Comparison of ENCODE assay signal across 11 cellular contexts in genomic region chr16:88628512-88628974, GRCh38. TPM values are rescaled to one million over a fixed set of nuclear protein-coding genes. Genes with fewer than 3 reads are reported as not detected.
DNase-seq lines count a peak whose midpoint lies in the region; ATAC-seq, FAIRE-seq and TF ChIP-seq lines count a peak whose summit lies in the region.
"Had no signal": no experiment of that assay in that cellular context is flagged by ENCODE, and none has a peak within 500 bp of the region (broad histone marks: within the 10 kb centered on the region; RNA-seq: fewer than 3 reads in every experiment).

No MANE protein-coding gene starts in this region.

- H4K8ac ChIP-seq in mesenchymal stem cell (ENCODE audit: low read length), result no peak overlapping the region

- no peak overlapping the region for H2BK15ac ChIP-seq in mesenchymal stem cell (ENCODE audit: low read depth, poor library complexity, severe bottlenecking)

- H3K4me3 ChIP-seq in brain microvascular endothelial cell (ENCODE audit: low read depth, low read length) (no peak overlapping the region), mesenchymal stem cell (ENCODE audit: insufficient read depth in 1 of 2, low read depth in 1 of 2, low read length in 2 of 2) (no peak overlapping the region), Peyer's patch (no peak overlapping the region)

- H3K79me1 ChIP-seq in mesenchymal stem cell (replicated peaks; ENCODE audit: low read length, poor library complexity, severe bottlenecking), result peaks cover 2% of the 10 kb centered on the region

- TF ChIP-seq POLR2A in Peyer's patch (IDR thresholded peaks at IDR 0.05) (no peak), GM12892 (IDR thresholded peaks at IDR 0.05; ENCODE audit: low read depth, low read length) (no peak)

- in situ Hi-C loops in brain microvascular endothelial cell (cut with HindIII; ENCODE audit: low pct_ligation_motif_present, low sequenced_read_pairs), result no loop called here

- H3K4me2 ChIP-seq in mesenchymal stem cell (ENCODE audit: low read length, poor library complexity, severe bottlenecking), result no peak overlapping the region

- no peak overlapping the region for H3K9ac ChIP-seq in mesenchymal stem cell (ENCODE audit: low read length)

- H3K27ac ChIP-seq in brain microvascular endothelial cell (no peak overlapping the region), mesenchymal stem cell (ENCODE audit: low read length, poor library complexity, severe bottlenecking) (no peak overlapping the region), Peyer's patch (no peak overlapping the region)

- H2AK5ac ChIP-seq in mesenchymal stem cell (ENCODE audit: low read length, severe bottlenecking), result no peak overlapping the region

- 70% methylated on average over 12 of the region's 12 CpGs for WGBS in mesenchymal stem cell

- no peak overlapping the region for H2BK5ac ChIP-seq in mesenchymal stem cell (ENCODE audit: low read depth, low read length, poor library complexity, severe bottlenecking)

- no peak overlapping the region for H3K4ac ChIP-seq in mesenchymal stem cell (ENCODE audit: low read depth in 1 of 2, low read length in 2 of 2)

- H3K36me3 ChIP-seq in brain microvascular endothelial cell (replicated peaks), result peaks cover 66% of the 10 kb centered on the region
- H3K36me3 ChIP-seq in mesenchymal stem cell (ENCODE audit: control insufficient read depth in 1 of 2, insufficient read depth in 2 of 2, low read depth in 1 of 2, low read length in 2 of 2), result peaks cover 72 to 82% of the 10 kb centered on the region in 2 experiments
- H3K36me3 ChIP-seq in Peyer's patch, result peaks cover 0 to 90% (median 0%) of the 10 kb centered on the region in 3 donors

- H2AFZ ChIP-seq in mesenchymal stem cell (ENCODE audit: low read depth, low read length), result no peak overlapping the region

- no peak for FAIRE-seq in GM12892 (lab: Jason Lieb, UNC)
- FAIRE-seq: islet of Langerhans had no signal

- H2BK12ac ChIP-seq in mesenchymal stem cell (ENCODE audit: low read length in 2 of 2), result no peak overlapping the region

- no peak overlapping the region for H3K18ac ChIP-seq in mesenchymal stem cell (ENCODE audit: low read depth in 1 of 2, low read length in 2 of 2)

- ATAC-seq in esophagus mucosa (no peak), HG02642 (IDR thresholded peaks at IDR 0.05; ENCODE audit: poor library complexity, unreplicated experiment) (no peak)

- H3K4me1 ChIP-seq in mesenchymal stem cell (ENCODE audit: control insufficient read depth, insufficient read depth, low read depth, low read length) (peaks cover 3% of the 10 kb centered on the region), Peyer's patch (peaks cover 0 to 5% (median 4%) of the 10 kb centered on the region in 4 donors)

- DNase-seq in D341Med (ENCODE audit: low spot score) (peak; percentile 75), HuH-7 (ENCODE audit: low spot score) (peak; percentile 97), brain microvascular endothelial cell (no peak), mesenchymal stem cell (peak; percentile 48), Peyer's patch (no peak), GM12892 (ENCODE audit: insufficient read length) (no peak)
- DNase-seq: activated naive CD4-positive, alpha-beta T cell had no signal

- H3K27me3 ChIP-seq in brain microvascular endothelial cell (replicated peaks) (no peaks in the 10 kb centered on the region), mesenchymal stem cell (ENCODE audit: control insufficient read depth in 1 of 2, insufficient read depth in 1 of 2, low read length in 2 of 2) (no peaks in the 10 kb centered on the region), Peyer's patch (no peaks in the 10 kb centered on the region)

- TF ChIP-seq CTCF in brain microvascular endothelial cell (IDR thresholded peaks at IDR 0.05; ENCODE audit: low read depth, low read length, missing control alignments), result peak; percentile 66
- peak in 2 of 6 experiments; percentile 4 to 15 for TF ChIP-seq CTCF in Peyer's patch (IDR thresholded peaks at IDR 0.05)

- no peaks in the 10 kb centered on the region for H3K9me3 ChIP-seq in mesenchymal stem cell (ENCODE audit: control insufficient read depth, low read length)
- no peaks in the 10 kb centered on the region for H3K9me3 ChIP-seq in Peyer's patch

- no peak overlapping the region for H3K23ac ChIP-seq in mesenchymal stem cell (ENCODE audit: low read length in 2 of 2)

- no peak overlapping the region for H2BK120ac ChIP-seq in mesenchymal stem cell (ENCODE audit: low read depth, low read length)

- H4K91ac ChIP-seq in mesenchymal stem cell (ENCODE audit: low read length), result no peak overlapping the region

- H3K14ac ChIP-seq in mesenchymal stem cell (ENCODE audit: low read length in 2 of 2), result no peak overlapping the region

RNA-seq across cellular contexts. Expression of gene IL17C, which starts 9.8 kb away (rescaled TPM):
- polyA plus RNA-seq in mesenchymal stem cell (2013, experiment 1 of 2), result 0.12 TPM
- 0.11 TPM for polyA plus RNA-seq in mesenchymal stem cell (2013, experiment 2 of 2)
- total RNA-seq in Peyer's patch, result not detected
- not detected for total RNA-seq in esophagus mucosa
- not detected for polyA plus RNA-seq in GM12892 (2012; ENCODE audit: missing spikeins)
- total RNA-seq: NCI-H460 had no signal

RNA-seq across cellular contexts. Expression of gene CYBA, which starts 22.3 kb away (rescaled TPM):
- polyA plus RNA-seq in mesenchymal stem cell (2013, experiment 1 of 2), result 319 TPM
- polyA plus RNA-seq in mesenchymal stem cell (2013, experiment 2 of 2), result 325 TPM
- total RNA-seq in Peyer's patch (100 to 1,000 TPM; 131 to 162 (median 141) TPM), esophagus mucosa (66.3 TPM)
- polyA plus RNA-seq in GM12892 (2012; ENCODE audit: missing spikeins), result 132 TPM

RNA-seq across cellular contexts. Expression of gene MVD, which starts 34.3 kb away (rescaled TPM):
- 120 TPM for polyA plus RNA-seq in mesenchymal stem cell (2013, experiment 1 of 2)
- polyA plus RNA-seq in mesenchymal stem cell (2013, experiment 2 of 2), result 109 TPM
- 100 to 1,000 TPM in 1 of 4 donors, 10 to 100 TPM in 3; 36.8 to 107 (median 60.6) TPM for total RNA-seq in Peyer's patch
- total RNA-seq in esophagus mucosa, result 154 TPM
- polyA plus RNA-seq in GM12892 (2012; ENCODE audit: missing spikeins), result 36.6 TPM

RNA-seq across cellular contexts. Expression of gene SNAI3, which starts 57.8 kb away (rescaled TPM):
- polyA plus RNA-seq in mesenchymal stem cell (2013, experiment 1 of 2), result 0.06 TPM
- 0.10 TPM for polyA plus RNA-seq in mesenchymal stem cell (2013, experiment 2 of 2)
- total RNA-seq in Peyer's patch (under 1 TPM in 2 of 4 donors, not detected in 2; 0.70 to 0.80 TPM), esophagus mucosa (0.28 TPM)
- polyA plus RNA-seq in GM12892 (2012; ENCODE audit: missing spikeins), result 1.0 TPM
- total RNA-seq: NCI-H460 had no signal

RNA-seq across cellular contexts. Expression of gene ZC3H18, which starts 58.3 kb away (rescaled TPM):
- polyA plus RNA-seq in mesenchymal stem cell (2013, experiment 1 of 2), result 20.8 TPM
- 19.8 TPM for polyA plus RNA-seq in mesenchymal stem cell (2013, experiment 2 of 2)
- 10 to 100 TPM; 22.8 to 47.0 (median 32.9) TPM for total RNA-seq in Peyer's patch
- 21.9 TPM for total RNA-seq in esophagus mucosa
- polyA plus RNA-seq in GM12892 (2012; ENCODE audit: missing spikeins), result 17.9 TPM

Comparison
In these comparisons a context has a peak if more than half of its experiments do, and no peak if none do; other contexts are left out.
1. DNase-seq: peak in D341Med (single experiment), HuH-7 (single experiment) and mesenchymal stem cell (single experiment); none in brain microvascular endothelial cell (single experiment), Peyer's patch (0 of 3) and GM12892 (single experiment).